In the genomic region with DNA sequence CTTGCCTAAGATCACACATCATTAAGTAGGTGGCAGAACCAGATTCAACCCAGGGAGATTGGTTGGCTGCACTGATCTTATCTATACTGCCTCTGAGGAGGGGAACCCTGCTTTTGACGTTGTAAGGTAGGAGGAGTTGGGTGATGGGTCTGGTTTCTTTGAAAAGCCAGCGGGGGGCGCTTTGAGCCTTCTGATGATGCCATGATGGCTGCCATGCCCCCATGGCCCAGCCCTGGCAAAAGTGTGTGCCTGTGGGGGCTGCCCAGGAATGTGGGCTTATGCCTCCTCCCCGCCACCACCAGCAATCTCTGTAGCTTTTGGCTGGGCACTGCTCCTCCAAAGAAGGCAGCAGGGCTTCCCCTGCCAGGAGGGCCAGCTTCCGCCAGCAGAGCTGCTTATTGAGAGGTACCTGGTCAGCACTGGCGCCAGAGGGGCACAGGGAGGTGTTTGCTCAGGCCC, we compare ENCODE assay signal across 9 cellular contexts.
DNase-seq lines count a peak whose midpoint lies in the region; ATAC-seq and TF ChIP-seq lines count a peak whose summit lies in the region.
"Had no signal": no experiment of that assay in that cellular context is flagged by ENCODE, and none has a peak within 500 bp of the region (broad histone marks: within the 10 kb centered on the region; RNA-seq: fewer than 3 reads in every experiment).

No MANE protein-coding gene starts in this region.

- H3K36me3 ChIP-seq in colonic mucosa (no peaks in the 10 kb centered on the region), testis (ENCODE audit: low read depth, missing control alignments) (no peaks in the 10 kb centered on the region), stomach (no peaks in the 10 kb centered on the region)

- TF ChIP-seq CTCF in colonic mucosa (IDR thresholded peaks at IDR 0.05) (peak; percentile 11), testis (IDR thresholded peaks at IDR 0.05) (no peak), stomach (IDR thresholded peaks at IDR 0.05) (no peak)

- no peak overlapping the region for H3K4me3 ChIP-seq in colonic mucosa
- no peak overlapping the region for H3K4me3 ChIP-seq in testis
- no peak overlapping the region for H3K4me3 ChIP-seq in stomach
- H3K4me3 ChIP-seq: coronary artery had no signal

- no peak for TF ChIP-seq EP300 in stomach (IDR thresholded peaks at IDR 0.05)

- H3K27me3 ChIP-seq in colonic mucosa (no peaks in the 10 kb centered on the region), testis (no peaks in the 10 kb centered on the region), stomach (no peaks in the 10 kb centered on the region)

- H3K9me3 ChIP-seq in colonic mucosa (no peaks in the 10 kb centered on the region), testis (no peaks in the 10 kb centered on the region), stomach (no peaks in the 10 kb centered on the region)

- ATAC-seq in HG02870 (IDR thresholded peaks at IDR 0.05; ENCODE audit: unreplicated experiment): no peak

- no peak overlapping the region for H3K9ac ChIP-seq in colonic mucosa (ENCODE audit: low read depth in 2 of 2, low read length in 2 of 2)

- no peak overlapping the region for H3K27ac ChIP-seq in colonic mucosa
- H3K27ac ChIP-seq in testis: no peak overlapping the region
- H3K27ac ChIP-seq in stomach: no peak overlapping the region
- H3K27ac ChIP-seq: coronary artery had no signal

- DNase-seq in stimulated activated CD4-positive, alpha-beta T cell treated with anti-CD3 and anti-CD28 coated beads, Interleukin-2, amount 100 ng/mL, for 48 hours: peak; percentile 15 to 29
- no peak for DNase-seq in stimulated activated CD4-positive, alpha-beta T cell treated with anti-CD3 and anti-CD28 coated beads, Interleukin-4, amount 100 ng/mL, for 1 hour
- DNase-seq in NCI-H69 (lab: John Stamatoyannopoulos, UW) (peak; percentile 40), colonic mucosa (no peak), testis (no peak), stomach (no peak), NCI-H128 (lab: John Stamatoyannopoulos, UW; ENCODE audit: unreplicated experiment) (no peak)

- TF ChIP-seq POLR2A in testis (IDR thresholded peaks at IDR 0.05) (no peak), stomach (IDR thresholded peaks at IDR 0.05) (no peak)

- whole genome bisulfite sequencing in testis, 2 donors: 87 to 91% methylated on average over 6 of the region's 6 CpGs
- 38 to 63% (median 60%) methylated on average over 4 to 6 of the region's 6 CpGs for WGBS in stomach, 5 donors

- H3K4me1 ChIP-seq in colonic mucosa (no peaks in the 10 kb centered on the region), testis (peaks cover 6% of the 10 kb centered on the region), stomach (peaks cover 0 to 64% (median 33%) of the 10 kb centered on the region in 4 donors)

- intact Hi-C loops in colonic mucosa (cut with DNase I) (loop anchor here (5.0 kb wide), 1 partner anchor 319 kb away; no protein-coding TSS in a partner anchor), testis (cut with DNase I; ENCODE audit: low total_unique reads) (no loop called here), stomach (cut with DNase I; ENCODE audit: low total_unique reads) (no loop called here)

Comparison
In these comparisons a context has a peak if more than half of its experiments do, and no peak if none do; other contexts are left out.
1. DNase-seq: peak in stimulated activated CD4-positive, alpha-beta T cell treated with anti-CD3 and anti-CD28 coated beads, Interleukin-2, amount 100 ng/mL, for 48 hours (2 of 2) and NCI-H69 (single experiment); none in stimulated activated CD4-positive, alpha-beta T cell treated with anti-CD3 and anti-CD28 coated beads, Interleukin-4, amount 100 ng/mL, for 1 hour (single experiment), colonic mucosa (single experiment), testis (single experiment), stomach (single experiment) and NCI-H128 (single experiment).